ENCODE assay signal across 16 cellular contexts in genomic region chr11:123086315-123086714, GRCh38. TPM values are rescaled to one million over a fixed set of nuclear protein-coding genes. Genes with fewer than 3 reads are reported as not detected.
DNase-seq lines count a peak whose midpoint lies in the region; ATAC-seq and TF ChIP-seq lines count a peak whose summit lies in the region.
"Had no signal": no experiment of that assay in that cellular context is flagged by ENCODE, and none has a peak within 500 bp of the region (broad histone marks: within the 10 kb centered on the region; RNA-seq: fewer than 3 reads in every experiment).

No MANE protein-coding gene starts in this region.

- no peak for TF ChIP-seq POLR2A in thyroid gland (IDR thresholded peaks at IDR 0.05)

- no peaks in the 10 kb centered on the region for H3K27me3 ChIP-seq in thyroid gland
- H3K27me3 ChIP-seq: brain microvascular endothelial cell, gastrocnemius medialis had no signal

- peaks cover 0 to 10% of the 10 kb centered on the region in 2 donors for H3K4me1 ChIP-seq in thyroid gland

- 29 to 56% methylated on average over 1 of the region's 1 CpG for WGBS in thyroid gland, 2 donors

- H3K27ac ChIP-seq in thyroid gland, result no peak overlapping the region
- H3K27ac ChIP-seq: brain microvascular endothelial cell, gastrocnemius medialis had no signal

- peak; percentile 25 for ATAC-seq in Right ventricle myocardium superior (ENCODE audit: poor library complexity)
- ATAC-seq: gastrocnemius medialis, right cardiac atrium had no signal

- no peaks in the 10 kb centered on the region for H3K9me3 ChIP-seq in thyroid gland
- H3K9me3 ChIP-seq: gastrocnemius medialis had no signal

- no peaks in the 10 kb centered on the region for H3K36me3 ChIP-seq in thyroid gland
- H3K36me3 ChIP-seq: brain microvascular endothelial cell, gastrocnemius medialis had no signal

- no peak overlapping the region for H3K4me3 ChIP-seq in thyroid gland (replicated peaks in 1 of 3)
- H3K4me3 ChIP-seq: gastrocnemius medialis had no signal

- intact Hi-C loops in Right ventricle myocardium superior (cut with DNase I), result no loop called here
- intact Hi-C loops in cardiac septum (cut with DNase I), result no loop called here
- intact Hi-C loops in thyroid gland (cut with DNase I), result no loop called here

- TF ChIP-seq CTCF in thyroid gland (IDR thresholded peaks at IDR 0.05) (no peak), GM10266 (IDR thresholded peaks at IDR 0.05; ENCODE audit: control insufficient read depth, insufficient read depth, low read depth, missing control alignments) (no peak)

- DNase-seq in Right ventricle myocardium superior (no peak), cardiac septum (ENCODE audit: low spot score) (no peak), NCI-H2171 treated with DMSO at 0.1 percent for 48 hours (lab: John Stamatoyannopoulos, UW) (peak; percentile 83), cerebellar cortex (ENCODE audit: low spot score) (peak; percentile 92), thyroid gland (peak; percentile 48 to 53), HuH-7 (ENCODE audit: low spot score) (no peak), GM10266 (ENCODE audit: extremely low spot score) (no peak), globus pallidus (ENCODE audit: low spot score) (no peak)
- DNase-seq: activated CD8-positive, alpha-beta memory T cell treated with anti-CD3 and anti-CD28 coated beads, Interleukin-2, amount 50 U/mL, for 4 hours; brain microvascular endothelial cell; gastrocnemius medialis; GDM1; islet precursor cell; NCI-H774; right cardiac atrium; SIG-M5 had no signal

RNA-seq across cellular contexts. Expression of gene HSPA8, which starts 24.4 kb away (rescaled TPM):
- 1,336 TPM for total RNA-seq in Right ventricle myocardium superior
- 1,191 TPM for total RNA-seq in cardiac septum
- total RNA-seq in thyroid gland, result 1,000 to 10,000 TPM in 1 of 4 donors, 100 to 1,000 TPM in 3; 641 to 1,030 (median 860) TPM

Comparison
In these comparisons a context has a peak if more than half of its experiments do, and no peak if none do; other contexts are left out.
1. DNase-seq: peak in NCI-H2171 treated with DMSO at 0.1 percent for 48 hours (single experiment), cerebellar cortex (single experiment) and thyroid gland (2 of 2); none in Right ventricle myocardium superior (single experiment), cardiac septum (single experiment), HuH-7 (single experiment), GM10266 (single experiment) and globus pallidus (single experiment).